ENCODE assay signal across 6 cellular contexts in genomic region chr19:20432286-20432842, GRCh38.
A peak's percentile ranks its signal among the peaks of the same experiment; 100 is the strongest.
DNase-seq lines count a peak whose midpoint lies in the region; ATAC-seq, FAIRE-seq and TF ChIP-seq lines count a peak whose summit lies in the region.
"Not testable (repeated sequence)": the region's sequence is repeated elsewhere in the genome, so short reads cannot be mapped to it uniquely, and the experiment has no call there.

No MANE protein-coding gene starts in this region.

- H3K27ac ChIP-seq in GM23338 (ENCODE audit: low read depth): not testable (repeated sequence)
- H3K27ac ChIP-seq in OCI-LY3 (ENCODE audit: low read length) (peak overlapping the region; percentile 92), kidney (ENCODE audit: low read depth in 2 of 2, low read length in 2 of 2) (peak overlapping the region in 1 of 2 donors; percentile 14)

- FAIRE-seq in kidney (lab: Jason Lieb, UNC): not testable (repeated sequence)

- H3K9me2 ChIP-seq in GM23338 (ENCODE audit: insufficient read depth): not testable (repeated sequence)

- not testable (repeated sequence) for ATAC-seq in GM23338; activated B cell treated with CpG ODN at 0.5 μM for 24 hours (ENCODE audit: low read depth); stimulated activated memory B cell treated with anti-CD40 and anti-IgM and Interleukin-4, amounts not matched to agents 10 μg/mL and 1 μg/mL and 100 μg/mL, for 72 hours

- H3F3A ChIP-seq in GM23338 (replicated peaks; ENCODE audit: low read depth): not testable (repeated sequence)

- H3K4me3 Mint-ChIP-seq in GM23338; stimulated activated memory B cell treated with anti-CD40 and anti-IgM and Interleukin-4, amounts not matched to agents 10 μg/mL and 1 μg/mL and 100 μg/mL, for 72 hours: not testable (repeated sequence)
- H3K4me3 Mint-ChIP-seq in activated B cell treated with CpG ODN at 0.5 μM for 24 hours (peak overlapping the region; percentile 1), nephron (peak overlapping the region in 2 of 3 experiments; percentile 61 to 62)

- H3K27ac Mint-ChIP-seq in GM23338: not testable (repeated sequence)
- H3K27ac Mint-ChIP-seq in activated B cell treated with CpG ODN at 0.5 μM for 24 hours: peak overlapping the region; percentile 67
- peak overlapping the region; percentile 52 to 88 (median 68) for H3K27ac Mint-ChIP-seq in nephron
- peak overlapping the region; percentile 80 for H3K27ac Mint-ChIP-seq in stimulated activated memory B cell treated with anti-CD40 and anti-IgM and Interleukin-4, amounts not matched to agents 10 μg/mL and 1 μg/mL and 100 μg/mL, for 72 hours

- CTCF ChIA-PET in activated B cell treated with CpG ODN at 0.5 μM for 24 hours (lab: Charles Lee): not testable (repeated sequence)

- peak overlapping the region; percentile 67; the same call in 1 of the 2 replicates for H3K9ac ChIP-seq in OCI-LY3 (ENCODE audit: low read length)
- peak overlapping the region in 1 of 2 donors; percentile 52 for H3K9ac ChIP-seq in kidney (ENCODE audit: low read length in 2 of 2)

- peak overlapping the region; percentile 91; the same call in 1 of the 2 replicates for H2AFZ ChIP-seq in GM23338
- peak overlapping the region; percentile 22; the same call in 1 of the 2 replicates for H2AFZ ChIP-seq in OCI-LY3 (ENCODE audit: low read depth, low read length)

- intact Hi-C loops in activated B cell treated with CpG ODN at 0.5 μM for 24 hours (cut with micrococcal nuclease); kidney (cut with DNase I): not testable (repeated sequence)

- H3K4me1 ChIP-seq in GM23338 (ENCODE audit: insufficient read depth); kidney (ENCODE audit: control insufficient read depth in 1 of 2, insufficient read depth in 1 of 2, low read depth in 1 of 2, low read length in 2 of 2): not testable (repeated sequence)
- H3K4me1 ChIP-seq in OCI-LY3 (ENCODE audit: low read length): peaks cover 25% of the 10 kb centered on the region

- not testable (repeated sequence) for H3K36me3 ChIP-seq in GM23338 (ENCODE audit: insufficient read depth); OCI-LY3 (replicated peaks; ENCODE audit: low read depth, low read length); kidney (ENCODE audit: control insufficient read depth in 1 of 2, insufficient read depth in 2 of 2, low read length in 2 of 2)

- not testable (repeated sequence) for DNase-seq in GM23338 (ENCODE audit: low spot score); activated B cell treated with CpG ODN at 0.5 μM for 24 hours
- DNase-seq in kidney: peak; percentile 76

- H3K36me3 Mint-ChIP-seq in GM23338 (ENCODE audit: low read depth); activated B cell treated with CpG ODN at 0.5 μM for 24 hours (ENCODE audit: low read depth); nephron (ENCODE audit: low read depth); stimulated activated memory B cell treated with anti-CD40 and anti-IgM and Interleukin-4, amounts not matched to agents 10 μg/mL and 1 μg/mL and 100 μg/mL, for 72 hours: not testable (repeated sequence)

- peaks cover 15% of the 10 kb centered on the region; the same call in 2 of the 3 replicates for H3K4me1 Mint-ChIP-seq in GM23338
- peaks cover 21% of the 10 kb centered on the region for H3K4me1 Mint-ChIP-seq in activated B cell treated with CpG ODN at 0.5 μM for 24 hours
- not testable (repeated sequence) for H3K4me1 Mint-ChIP-seq in nephron
- peaks cover 18% of the 10 kb centered on the region for H3K4me1 Mint-ChIP-seq in stimulated activated memory B cell treated with anti-CD40 and anti-IgM and Interleukin-4, amounts not matched to agents 10 μg/mL and 1 μg/mL and 100 μg/mL, for 72 hours

- H3K79me2 ChIP-seq in GM23338 (replicated peaks; ENCODE audit: insufficient read depth); OCI-LY3 (ENCODE audit: low read length): not testable (repeated sequence)

- H3K27me3 ChIP-seq in GM23338 (ENCODE audit: insufficient read depth); OCI-LY3 (ENCODE audit: low read depth, low read length): not testable (repeated sequence)

- H3K9me3 Mint-ChIP-seq in GM23338; activated B cell treated with CpG ODN at 0.5 μM for 24 hours; nephron; stimulated activated memory B cell treated with anti-CD40 and anti-IgM and Interleukin-4, amounts not matched to agents 10 μg/mL and 1 μg/mL and 100 μg/mL, for 72 hours: not testable (repeated sequence)

- H3K27me3 Mint-ChIP-seq in GM23338 (ENCODE audit: insufficient read depth, low read depth, poor library complexity); activated B cell treated with CpG ODN at 0.5 μM for 24 hours; nephron (ENCODE audit: low read depth); stimulated activated memory B cell treated with anti-CD40 and anti-IgM and Interleukin-4, amounts not matched to agents 10 μg/mL and 1 μg/mL and 100 μg/mL, for 72 hours: not testable (repeated sequence)

- POLR2A ChIA-PET in activated B cell treated with CpG ODN at 0.5 μM for 24 hours (lab: Charles Lee): interaction anchor here (0.6 kb wide), 1 partner anchor 615 kb away, joined by 6 read pairs; no protein-coding TSS in a partner anchor

- not testable (repeated sequence) for H4K20me1 ChIP-seq in GM23338 (replicated peaks; ENCODE audit: insufficient read depth); OCI-LY3 (ENCODE audit: insufficient read depth, low read length)

- not testable (repeated sequence) for H3K9me3 ChIP-seq in OCI-LY3 (ENCODE audit: insufficient read depth, low read length); kidney (ENCODE audit: control insufficient read depth in 1 of 2, low read length in 2 of 2)

- TF ChIP-seq CTCF in GM23338 (conservative IDR thresholded peaks at IDR 0.05; ENCODE audit: low read depth in 2 of 2); activated B cell treated with CpG ODN at 0.5 μM for 24 hours (IDR thresholded peaks at IDR 0.05); kidney (IDR thresholded peaks at IDR 0.05; ENCODE audit: borderline replicate concordance, extremely low read depth, insufficient read depth); nephron (IDR thresholded peaks at IDR 0.05; ENCODE audit: unreplicated experiment in 3 of 3): not testable (repeated sequence)
- TF ChIP-seq CTCF in OCI-LY3 (IDR thresholded peaks at IDR 0.05; ENCODE audit: low read depth, low read length): peak; percentile 11; the same call in 1 of the 2 replicates

- not testable (repeated sequence) for H3K4me2 ChIP-seq in GM23338
- H3K4me2 ChIP-seq in OCI-LY3 (ENCODE audit: low read length): peak overlapping the region; percentile 78

- H3K4me3 ChIP-seq in GM23338: not testable (repeated sequence)
- H3K4me3 ChIP-seq in OCI-LY3 (ENCODE audit: low read length): peak overlapping the region; percentile 54
- peak overlapping the region; percentile 56 to 61 for H3K4me3 ChIP-seq in kidney (ENCODE audit: low read length in 2 of 2)
